In the genomic region with DNA sequence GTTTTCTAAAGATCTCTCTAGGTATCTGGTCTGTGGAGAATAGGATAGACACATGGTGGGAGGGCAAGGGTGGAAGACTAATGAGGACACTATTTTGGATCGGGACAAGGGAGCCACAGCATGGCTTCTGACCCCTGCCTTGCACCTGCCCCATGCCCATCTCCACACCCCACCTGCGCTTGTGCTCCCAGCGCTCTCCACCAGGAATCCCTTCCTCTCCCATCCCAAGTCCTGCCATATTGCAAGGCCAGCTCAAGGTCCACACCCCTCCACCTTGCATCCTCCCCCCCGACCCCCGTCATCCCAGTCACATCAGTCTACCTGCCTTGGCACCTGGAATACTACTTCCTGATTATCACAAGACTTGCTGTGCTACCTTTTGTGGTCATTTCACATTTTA, we compare ENCODE assay signal across 22 cellular contexts. TPM values are rescaled to one million over a fixed set of nuclear protein-coding genes. Genes with fewer than 3 reads are reported as not detected.
"Had no signal": no experiment of that assay in that cellular context is flagged by ENCODE, and none has a peak within 500 bp of the region (broad histone marks: within the 10 kb centered on the region; RNA-seq: fewer than 3 reads in every experiment).

No MANE protein-coding gene starts in this region.

- ATAC-seq: HepG2, Right ventricle myocardium inferior, SK-N-SH treated with all-trans-retinoic acid at 6 μM for 48 hours had no signal

- H3K4me1 ChIP-seq: SJCRH30 had no signal

- FAIRE-seq: HepG2 had no signal

- H3K27ac ChIP-seq: RWPE1, SJCRH30 had no signal

- DNase-seq: IMR-90, Karpas-422, KG1, MG63, NCI-H1092, NCI-H1105 treated with DMSO at 0.1 percent for 48 hours, NCI-H1417 treated with DMSO at 0.1 percent for 48 hours, NCI-H146, NCI-H1694 treated with DMSO at 0.1 percent for 48 hours, NCI-H1930, NCI-H2081, NCI-H2107, NCI-H2227 treated with DMSO at 0.1 percent for 48 hours, NCI-H524 treated with DMSO at 0.1 percent for 48 hours, NCI-H69, NCI-H774, SHP77 treated with DMSO at 0.1 percent for 48 hours, SJCRH30 had no signal

- H3K4me3 ChIP-seq: MG63, SJCRH30 had no signal

- H3K9me3 ChIP-seq: MG63, SJCRH30 had no signal

RNA-seq across cellular contexts. Expression of gene RETREG1, which starts 44.2 kb away (rescaled TPM):
- total RNA-seq: HepG2, IMR-90 had no signal
- polyA plus RNA-seq: IMR-90 had no signal
